In the genomic region with DNA sequence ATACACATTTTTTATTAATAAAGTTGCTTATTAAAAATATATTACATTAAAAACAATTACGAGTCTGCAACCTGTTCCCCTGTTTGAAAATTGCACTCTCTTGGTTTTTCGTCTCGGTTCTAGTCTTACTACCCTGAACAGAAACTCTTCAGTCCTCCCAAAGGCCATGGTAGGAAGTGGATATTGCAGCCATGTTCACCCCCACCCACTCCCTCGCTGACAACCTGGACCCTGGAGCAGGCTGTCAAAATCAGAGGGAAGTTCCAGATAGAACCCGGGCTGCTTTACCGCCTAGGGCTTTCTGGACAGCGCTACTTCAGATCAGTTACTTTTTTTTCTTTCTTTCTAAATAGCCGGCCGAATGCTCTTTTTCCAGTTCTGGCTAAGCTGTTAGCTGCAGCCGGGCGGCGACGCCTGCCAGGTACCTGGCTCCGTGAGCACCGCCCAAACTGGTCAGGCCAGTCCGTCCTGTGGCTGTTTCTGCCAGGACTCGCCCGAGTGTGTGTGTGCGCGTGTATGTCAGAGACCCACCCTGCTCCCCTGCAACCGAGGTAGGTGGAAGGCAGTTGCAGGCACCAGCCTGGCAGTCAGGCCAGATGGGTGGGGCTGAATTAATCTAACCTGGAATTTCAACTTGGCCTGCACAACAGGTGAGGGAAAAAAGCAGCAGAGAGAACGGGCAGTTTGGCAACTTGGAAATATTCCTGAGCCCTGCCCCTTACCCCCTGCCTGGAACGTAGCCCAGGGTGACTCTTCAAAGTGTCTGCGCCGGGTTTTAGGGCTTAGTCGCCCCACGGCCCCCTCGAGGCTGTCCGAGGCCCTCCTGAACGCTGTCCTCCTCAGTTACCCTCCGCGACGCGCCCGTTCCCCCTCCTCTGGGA, we compare ENCODE assay signal across 1 cellular context.
TF ChIP-seq lines count a peak whose summit lies in the region.

No MANE protein-coding gene starts in this region.

TF ChIP-seq in HepG2, 621 proteins besides CTCF, POLR2A, EP300 and RAD21 (continues in another document):
- TF ChIP-seq, protein P1, sequence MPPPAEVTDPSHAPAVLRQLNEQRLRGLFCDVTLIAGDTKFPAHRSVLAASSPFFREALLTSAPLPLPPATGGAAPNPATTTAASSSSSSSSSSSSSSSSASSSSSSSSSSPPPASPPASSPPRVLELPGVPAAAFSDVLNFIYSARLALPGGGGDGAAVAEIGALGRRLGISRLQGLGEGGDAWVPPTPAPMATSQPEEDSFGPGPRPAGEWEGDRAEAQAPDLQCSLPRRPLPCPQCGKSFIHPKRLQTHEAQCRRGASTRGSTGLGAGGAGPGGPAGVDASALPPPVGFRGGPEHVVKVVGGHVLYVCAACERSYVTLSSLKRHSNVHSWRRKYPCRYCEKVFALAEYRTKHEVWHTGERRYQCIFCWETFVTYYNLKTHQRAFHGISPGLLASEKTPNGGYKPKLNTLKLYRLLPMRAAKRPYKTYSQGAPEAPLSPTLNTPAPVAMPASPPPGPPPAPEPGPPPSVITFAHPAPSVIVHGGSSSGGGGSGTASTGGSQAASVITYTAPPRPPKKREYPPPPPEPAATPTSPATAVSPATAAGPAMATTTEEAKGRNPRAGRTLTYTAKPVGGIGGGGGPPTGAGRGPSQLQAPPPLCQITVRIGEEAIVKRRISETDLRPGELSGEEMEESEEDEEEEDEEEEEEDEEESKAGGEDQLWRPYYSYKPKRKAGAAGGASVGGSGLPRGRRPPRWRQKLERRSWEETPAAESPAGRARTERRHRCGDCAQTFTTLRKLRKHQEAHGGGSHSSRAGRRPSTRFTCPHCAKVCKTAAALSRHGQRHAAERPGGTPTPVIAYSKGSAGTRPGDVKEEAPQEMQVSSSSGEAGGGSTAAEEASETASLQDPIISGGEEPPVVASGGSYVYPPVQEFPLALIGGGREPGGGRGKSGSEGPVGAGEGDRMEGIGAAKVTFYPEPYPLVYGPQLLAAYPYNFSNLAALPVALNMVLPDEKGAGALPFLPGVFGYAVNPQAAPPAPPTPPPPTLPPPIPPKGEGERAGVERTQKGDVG (CRISPR knock-in tag; IDR thresholded peaks at IDR 0.05; ENCODE audit: borderline replicate concordance): no peak
- TF ChIP-seq ZEB1 (IDR thresholded peaks at IDR 0.05; ENCODE audit: insufficient replicate concordance, low read depth) (peak; percentile 26), ZNF335 (CRISPR knock-in tag; IDR thresholded peaks at IDR 0.05) (0 out of 2 replicates have a peak, but pooled peaks have one; percentile 11), ZNF562 (CRISPR knock-in tag; IDR thresholded peaks at IDR 0.05; ENCODE audit: borderline replicate concordance) (no peak), NCOA2 (CRISPR knock-in tag; IDR thresholded peaks at IDR 0.05) (no peak), BHLHE40 (IDR thresholded peaks at IDR 0.05; ENCODE audit: low read length) (no peak), ZNF674 (CRISPR knock-in tag; IDR thresholded peaks at IDR 0.05; ENCODE audit: low read depth) (no peak; the same call in 1 of the 2 replicates), SRSF4 (IDR thresholded peaks at IDR 0.05; ENCODE audit: low read depth, low read length, poor library complexity, severe bottlenecking) (no peak), ZNF468 (CRISPR knock-in tag; IDR thresholded peaks at IDR 0.05) (0 out of 2 replicates have a peak, but pooled peaks have one; percentile 35), ZNF816 (CRISPR knock-in tag; IDR thresholded peaks at IDR 0.05; ENCODE audit: borderline replicate concordance) (no peak), NR3C1 (CRISPR knock-in tag; IDR thresholded peaks at IDR 0.05) (no peak), NR2C2 (CRISPR knock-in tag; IDR thresholded peaks at IDR 0.05; ENCODE audit: borderline replicate concordance) (no peak), ZNF720 (CRISPR knock-in tag; IDR thresholded peaks at IDR 0.05) (no peak), ESRRA (CRISPR knock-in tag; IDR thresholded peaks at IDR 0.05; ENCODE audit: low read depth) (no peak), MIER3 (CRISPR knock-in tag; IDR thresholded peaks at IDR 0.05; ENCODE audit: borderline replicate concordance) (no peak; the same call in 1 of the 2 replicates), ZFP1 (CRISPR knock-in tag; IDR thresholded peaks at IDR 0.05) (no peak), ZNF501 (CRISPR knock-in tag; IDR thresholded peaks at IDR 0.05) (peak; percentile 90), CHD4 (IDR thresholded peaks at IDR 0.05; ENCODE audit: borderline replicate concordance, low read length) (no peak), CEBPG (CRISPR knock-in tag; IDR thresholded peaks at IDR 0.05) (no peak), ARHGAP35 (CRISPR knock-in tag; IDR thresholded peaks at IDR 0.05; ENCODE audit: borderline replicate concordance) (no peak), ZNF563 (CRISPR knock-in tag; IDR thresholded peaks at IDR 0.05) (no peak), ZNF253 (CRISPR knock-in tag; IDR thresholded peaks at IDR 0.05; ENCODE audit: borderline replicate concordance) (no peak), ZNF205 (CRISPR knock-in tag; IDR thresholded peaks at IDR 0.05) (no peak), ZNF788 (CRISPR knock-in tag; IDR thresholded peaks at IDR 0.05; ENCODE audit: borderline replicate concordance) (peak; percentile 68; the same call in 1 of the 2 replicates), NFYB (CRISPR knock-in tag; IDR thresholded peaks at IDR 0.05) (no peak), SIN3A (IDR thresholded peaks at IDR 0.05; ENCODE audit: borderline replicate concordance, low read depth, low read length) (peak; percentile 69; the same call in 1 of the 2 replicates), ZNF746 (CRISPR knock-in tag; IDR thresholded peaks at IDR 0.05) (no peak; the same call in 1 of the 2 replicates)
- TF ChIP-seq, protein P2, sequence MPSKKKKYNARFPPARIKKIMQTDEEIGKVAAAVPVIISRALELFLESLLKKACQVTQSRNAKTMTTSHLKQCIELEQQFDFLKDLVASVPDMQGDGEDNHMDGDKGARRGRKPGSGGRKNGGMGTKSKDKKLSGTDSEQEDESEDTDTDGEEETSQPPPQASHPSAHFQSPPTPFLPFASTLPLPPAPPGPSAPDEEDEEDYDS (CRISPR knock-in tag; IDR thresholded peaks at IDR 0.05): 0 out of 2 replicates have a peak, but pooled peaks have one; percentile 6
- TF ChIP-seq, protein P3, sequence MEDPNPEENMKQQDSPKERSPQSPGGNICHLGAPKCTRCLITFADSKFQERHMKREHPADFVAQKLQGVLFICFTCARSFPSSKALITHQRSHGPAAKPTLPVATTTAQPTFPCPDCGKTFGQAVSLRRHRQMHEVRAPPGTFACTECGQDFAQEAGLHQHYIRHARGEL (CRISPR knock-in tag; IDR thresholded peaks at IDR 0.05): no peak
- TF ChIP-seq, protein P4, sequence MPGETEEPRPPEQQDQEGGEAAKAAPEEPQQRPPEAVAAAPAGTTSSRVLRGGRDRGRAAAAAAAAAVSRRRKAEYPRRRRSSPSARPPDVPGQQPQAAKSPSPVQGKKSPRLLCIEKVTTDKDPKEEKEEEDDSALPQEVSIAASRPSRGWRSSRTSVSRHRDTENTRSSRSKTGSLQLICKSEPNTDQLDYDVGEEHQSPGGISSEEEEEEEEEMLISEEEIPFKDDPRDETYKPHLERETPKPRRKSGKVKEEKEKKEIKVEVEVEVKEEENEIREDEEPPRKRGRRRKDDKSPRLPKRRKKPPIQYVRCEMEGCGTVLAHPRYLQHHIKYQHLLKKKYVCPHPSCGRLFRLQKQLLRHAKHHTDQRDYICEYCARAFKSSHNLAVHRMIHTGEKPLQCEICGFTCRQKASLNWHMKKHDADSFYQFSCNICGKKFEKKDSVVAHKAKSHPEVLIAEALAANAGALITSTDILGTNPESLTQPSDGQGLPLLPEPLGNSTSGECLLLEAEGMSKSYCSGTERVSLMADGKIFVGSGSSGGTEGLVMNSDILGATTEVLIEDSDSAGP (CRISPR knock-in tag; IDR thresholded peaks at IDR 0.05; ENCODE audit: borderline replicate concordance): peak; percentile 89; the same call in 1 of the 2 replicates
- TF ChIP-seq, protein P5, sequence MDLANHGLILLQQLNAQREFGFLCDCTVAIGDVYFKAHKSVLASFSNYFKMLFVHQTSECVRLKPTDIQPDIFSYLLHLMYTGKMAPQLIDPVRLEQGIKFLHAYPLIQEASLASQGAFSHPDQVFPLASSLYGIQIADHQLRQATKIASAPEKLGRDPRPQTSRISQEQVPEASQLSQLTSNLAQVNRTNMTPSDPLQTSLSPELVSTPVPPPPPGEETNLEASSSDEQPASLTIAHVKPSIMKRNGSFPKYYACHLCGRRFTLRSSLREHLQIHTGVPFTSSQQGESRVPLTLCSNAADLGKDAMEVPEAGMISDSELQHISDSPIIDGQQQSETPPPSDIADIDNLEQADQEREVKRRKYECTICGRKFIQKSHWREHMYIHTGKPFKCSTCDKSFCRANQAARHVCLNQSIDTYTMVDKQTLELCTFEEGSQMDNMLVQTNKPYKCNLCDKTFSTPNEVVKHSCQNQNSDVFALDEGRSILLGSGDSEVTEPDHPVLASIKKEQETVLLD (CRISPR knock-in tag; IDR thresholded peaks at IDR 0.05; ENCODE audit: low read depth): no peak
- TF ChIP-seq, protein P6, sequence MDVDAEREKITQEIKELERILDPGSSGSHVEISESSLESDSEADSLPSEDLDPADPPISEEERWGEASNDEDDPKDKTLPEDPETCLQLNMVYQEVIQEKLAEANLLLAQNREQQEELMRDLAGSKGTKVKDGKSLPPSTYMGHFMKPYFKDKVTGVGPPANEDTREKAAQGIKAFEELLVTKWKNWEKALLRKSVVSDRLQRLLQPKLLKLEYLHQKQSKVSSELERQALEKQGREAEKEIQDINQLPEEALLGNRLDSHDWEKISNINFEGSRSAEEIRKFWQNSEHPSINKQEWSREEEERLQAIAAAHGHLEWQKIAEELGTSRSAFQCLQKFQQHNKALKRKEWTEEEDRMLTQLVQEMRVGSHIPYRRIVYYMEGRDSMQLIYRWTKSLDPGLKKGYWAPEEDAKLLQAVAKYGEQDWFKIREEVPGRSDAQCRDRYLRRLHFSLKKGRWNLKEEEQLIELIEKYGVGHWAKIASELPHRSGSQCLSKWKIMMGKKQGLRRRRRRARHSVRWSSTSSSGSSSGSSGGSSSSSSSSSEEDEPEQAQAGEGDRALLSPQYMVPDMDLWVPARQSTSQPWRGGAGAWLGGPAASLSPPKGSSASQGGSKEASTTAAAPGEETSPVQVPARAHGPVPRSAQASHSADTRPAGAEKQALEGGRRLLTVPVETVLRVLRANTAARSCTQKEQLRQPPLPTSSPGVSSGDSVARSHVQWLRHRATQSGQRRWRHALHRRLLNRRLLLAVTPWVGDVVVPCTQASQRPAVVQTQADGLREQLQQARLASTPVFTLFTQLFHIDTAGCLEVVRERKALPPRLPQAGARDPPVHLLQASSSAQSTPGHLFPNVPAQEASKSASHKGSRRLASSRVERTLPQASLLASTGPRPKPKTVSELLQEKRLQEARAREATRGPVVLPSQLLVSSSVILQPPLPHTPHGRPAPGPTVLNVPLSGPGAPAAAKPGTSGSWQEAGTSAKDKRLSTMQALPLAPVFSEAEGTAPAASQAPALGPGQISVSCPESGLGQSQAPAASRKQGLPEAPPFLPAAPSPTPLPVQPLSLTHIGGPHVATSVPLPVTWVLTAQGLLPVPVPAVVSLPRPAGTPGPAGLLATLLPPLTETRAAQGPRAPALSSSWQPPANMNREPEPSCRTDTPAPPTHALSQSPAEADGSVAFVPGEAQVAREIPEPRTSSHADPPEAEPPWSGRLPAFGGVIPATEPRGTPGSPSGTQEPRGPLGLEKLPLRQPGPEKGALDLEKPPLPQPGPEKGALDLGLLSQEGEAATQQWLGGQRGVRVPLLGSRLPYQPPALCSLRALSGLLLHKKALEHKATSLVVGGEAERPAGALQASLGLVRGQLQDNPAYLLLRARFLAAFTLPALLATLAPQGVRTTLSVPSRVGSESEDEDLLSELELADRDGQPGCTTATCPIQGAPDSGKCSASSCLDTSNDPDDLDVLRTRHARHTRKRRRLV (CRISPR knock-in tag; IDR thresholded peaks at IDR 0.05): 0 out of 2 replicates have a peak, but pooled peaks have one; percentile 71
- TF ChIP-seq, protein P7, sequence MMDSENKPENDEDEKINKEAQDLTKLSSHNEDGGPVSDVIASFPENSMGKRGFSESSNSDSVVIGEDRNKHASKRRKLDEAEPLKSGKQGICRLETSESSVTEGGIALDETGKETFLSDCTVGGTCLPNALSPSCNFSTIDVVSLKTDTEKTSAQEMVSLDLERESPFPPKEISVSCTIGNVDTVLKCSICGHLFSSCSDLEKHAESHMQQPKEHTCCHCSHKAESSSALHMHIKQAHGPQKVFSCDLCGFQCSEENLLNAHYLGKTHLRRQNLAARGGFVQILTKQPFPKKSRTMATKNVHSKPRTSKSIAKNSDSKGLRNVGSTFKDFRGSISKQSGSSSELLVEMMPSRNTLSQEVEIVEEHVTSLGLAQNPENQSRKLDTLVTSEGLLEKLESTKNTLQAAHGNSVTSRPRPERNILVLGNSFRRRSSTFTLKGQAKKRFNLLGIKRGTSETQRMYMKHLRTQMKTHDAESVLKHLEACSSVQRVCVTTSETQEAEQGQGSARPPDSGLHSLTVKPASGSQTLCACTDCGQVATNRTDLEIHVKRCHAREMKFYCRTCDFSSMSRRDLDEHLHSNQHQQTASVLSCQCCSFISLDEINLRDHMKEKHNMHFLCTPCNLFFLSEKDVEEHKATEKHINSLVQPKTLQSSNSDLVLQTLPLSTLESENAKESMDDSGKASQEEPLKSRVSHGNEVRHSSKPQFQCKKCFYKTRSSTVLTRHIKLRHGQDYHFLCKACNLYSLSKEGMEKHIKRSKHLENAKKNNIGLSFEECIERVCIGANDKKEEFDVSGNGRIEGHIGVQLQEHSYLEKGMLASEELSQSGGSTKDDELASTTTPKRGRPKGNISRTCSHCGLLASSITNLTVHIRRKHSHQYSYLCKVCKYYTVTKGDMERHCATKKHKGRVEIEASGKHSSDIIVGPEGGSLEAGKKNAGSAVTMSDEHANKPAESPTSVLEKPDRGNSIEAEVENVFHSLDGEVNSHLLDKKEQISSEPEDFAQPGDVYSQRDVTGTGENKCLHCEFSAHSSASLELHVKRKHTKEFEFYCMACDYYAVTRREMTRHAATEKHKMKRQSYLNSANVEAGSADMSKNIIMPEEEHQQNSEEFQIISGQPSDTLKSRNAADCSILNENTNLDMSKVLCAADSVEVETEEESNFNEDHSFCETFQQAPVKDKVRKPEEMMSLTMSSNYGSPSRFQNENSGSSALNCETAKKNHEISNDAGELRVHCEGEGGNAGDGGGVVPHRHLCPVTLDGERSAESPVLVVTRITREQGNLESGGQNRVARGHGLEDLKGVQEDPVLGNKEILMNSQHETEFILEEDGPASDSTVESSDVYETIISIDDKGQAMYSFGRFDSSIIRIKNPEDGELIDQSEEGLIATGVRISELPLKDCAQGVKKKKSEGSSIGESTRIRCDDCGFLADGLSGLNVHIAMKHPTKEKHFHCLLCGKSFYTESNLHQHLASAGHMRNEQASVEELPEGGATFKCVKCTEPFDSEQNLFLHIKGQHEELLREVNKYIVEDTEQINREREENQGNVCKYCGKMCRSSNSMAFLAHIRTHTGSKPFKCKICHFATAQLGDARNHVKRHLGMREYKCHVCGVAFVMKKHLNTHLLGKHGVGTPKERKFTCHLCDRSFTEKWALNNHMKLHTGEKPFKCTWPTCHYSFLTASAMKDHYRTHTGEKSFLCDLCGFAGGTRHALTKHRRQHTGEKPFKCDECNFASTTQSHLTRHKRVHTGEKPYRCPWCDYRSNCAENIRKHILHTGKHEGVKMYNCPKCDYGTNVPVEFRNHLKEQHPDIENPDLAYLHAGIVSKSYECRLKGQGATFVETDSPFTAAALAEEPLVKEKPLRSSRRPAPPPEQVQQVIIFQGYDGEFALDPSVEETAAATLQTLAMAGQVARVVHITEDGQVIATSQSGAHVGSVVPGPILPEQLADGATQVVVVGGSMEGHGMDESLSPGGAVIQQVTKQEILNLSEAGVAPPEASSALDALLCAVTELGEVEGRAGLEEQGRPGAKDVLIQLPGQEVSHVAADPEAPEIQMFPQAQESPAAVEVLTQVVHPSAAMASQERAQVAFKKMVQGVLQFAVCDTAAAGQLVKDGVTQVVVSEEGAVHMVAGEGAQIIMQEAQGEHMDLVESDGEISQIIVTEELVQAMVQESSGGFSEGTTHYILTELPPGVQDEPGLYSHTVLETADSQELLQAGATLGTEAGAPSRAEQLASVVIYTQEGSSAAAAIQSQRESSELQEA (CRISPR knock-in tag; IDR thresholded peaks at IDR 0.05; ENCODE audit: not compliant biosample characterization): no peak
